Comparison of ENCODE assay signal across 2 cellular contexts in genomic region chr9:37975639-37976038, GRCh38.
TF ChIP-seq lines count a peak whose summit lies in the region.

No MANE protein-coding gene starts in this region.

TF ChIP-seq in IMR-90, 13 proteins besides CTCF, POLR2A, EP300 and RAD21 (continued from another document):
- TF ChIP-seq RFX5 (IDR thresholded peaks at IDR 0.05; ENCODE audit: low read depth, low read length) (no peak), MAFK (IDR thresholded peaks at IDR 0.05; ENCODE audit: low read depth, low read length) (no peak), CHD1 (IDR thresholded peaks at IDR 0.05; ENCODE audit: low read depth, low read length) (no peak), MXI1 (IDR thresholded peaks at IDR 0.05; ENCODE audit: borderline replicate concordance, low read depth, low read length) (no peak), ELK1 (IDR thresholded peaks at IDR 0.05; ENCODE audit: borderline replicate concordance, low read depth, low read length) (no peak)

TF ChIP-seq in SK-N-SH treated with all-trans-retinoic acid at 6 μM for 48 hours, 23 proteins besides CTCF, POLR2A, EP300 and RAD21 (continued from another document):
- TF ChIP-seq POU6F1 (CRISPR knock-in tag; IDR thresholded peaks at IDR 0.05; ENCODE audit: borderline replicate concordance, low read depth) (no peak), BACH2 (CRISPR knock-in tag; IDR thresholded peaks at IDR 0.05; ENCODE audit: borderline replicate concordance) (no peak), CSRNP3 (CRISPR knock-in tag; IDR thresholded peaks at IDR 0.05) (no peak), GLIS3 (CRISPR knock-in tag; IDR thresholded peaks at IDR 0.05) (no peak), PPARA (CRISPR knock-in tag; IDR thresholded peaks at IDR 0.05; ENCODE audit: borderline replicate concordance) (no peak), ZFP3 (CRISPR knock-in tag; IDR thresholded peaks at IDR 0.05) (no peak), OSR1 (CRISPR knock-in tag; IDR thresholded peaks at IDR 0.05) (no peak), ESRRG (CRISPR knock-in tag; IDR thresholded peaks at IDR 0.05) (no peak)
